20 cellular contexts compared by ENCODE assay signal in genomic region chr15:100705065-100705464, GRCh38.
"Had no signal": no experiment of that assay in that cellular context is flagged by ENCODE, and none has a peak within 500 bp of the region (broad histone marks: within the 10 kb centered on the region; RNA-seq: fewer than 3 reads in every experiment).

No MANE protein-coding gene starts in this region.

- H3K27me3 ChIP-seq: colonic mucosa, gastrocnemius medialis, neural progenitor cell, pancreas had no signal

- H3K4me3 Mint-ChIP-seq: activated CD8-positive, alpha-beta memory T cell treated with anti-CD3 and anti-CD28 coated beads, Interleukin-2, amount 10 ng/mL, durations not matched to agents 7 days and 5 days; activated naive CD4-positive, alpha-beta T cell treated with anti-CD3 and anti-CD28 coated beads, Interleukin-2, amount 50 U/mL, for 24 hours; activated T-cell treated with anti-CD3 and anti-CD28 coated beads, Interleukin-2, amount 50 U/mL, for 24 hours; immature natural killer cell; naive B cell; neural progenitor cell had no signal

- H3K4me1 ChIP-seq: adrenal gland, colonic mucosa, gastrocnemius medialis, heart left ventricle, neural progenitor cell, pancreas had no signal

- H3K4me1 Mint-ChIP-seq: activated naive CD4-positive, alpha-beta T cell treated with anti-CD3 and anti-CD28 coated beads, Interleukin-2, amount 50 U/mL, for 24 hours; naive B cell; neural progenitor cell had no signal

- DNase-seq: activated CD4-positive, alpha-beta T cell treated with anti-CD3 and anti-CD28 coated beads for 1 hour; activated CD4-positive, alpha-beta T cell treated with anti-CD3 and anti-CD28 coated beads, Interleukin-2, amount 50 U/mL, for 48 hours; activated CD8-positive, alpha-beta memory T cell treated with anti-CD3 and anti-CD28 coated beads, Interleukin-2, amount 10 ng/mL, durations not matched to agents 7 days and 5 days; activated T-cell treated with anti-CD3 and anti-CD28 coated beads, Interleukin-2, amount 50 U/mL, for 24 hours; caudate nucleus; colonic mucosa; effector CD4-positive, alpha-beta T cell; gastrocnemius medialis; heart left ventricle; immature natural killer cell; left cardiac atrium; naive B cell; pancreas; stimulated activated CD4-positive, alpha-beta T cell treated with anti-CD3 and anti-CD28 coated beads, Interleukin-1b, Interleukin-23, amount 100 ng/mL, for 48 hours had no signal

- H3K27ac ChIP-seq: adrenal gland, colonic mucosa, gastrocnemius medialis, heart left ventricle, neural progenitor cell, pancreas, thoracic aorta, VCaP had no signal

- H3K9ac ChIP-seq: neural progenitor cell had no signal

- H3K27ac Mint-ChIP-seq: activated CD8-positive, alpha-beta memory T cell treated with anti-CD3 and anti-CD28 coated beads, Interleukin-2, amount 10 ng/mL, durations not matched to agents 7 days and 5 days; activated naive CD4-positive, alpha-beta T cell treated with anti-CD3 and anti-CD28 coated beads, Interleukin-2, amount 50 U/mL, for 24 hours; activated T-cell treated with anti-CD3 and anti-CD28 coated beads, Interleukin-2, amount 50 U/mL, for 24 hours; immature natural killer cell; naive B cell; neural progenitor cell had no signal

- H3K4me3 ChIP-seq: adrenal gland, colonic mucosa, gastrocnemius medialis, heart left ventricle, lung, neural progenitor cell, pancreas, thoracic aorta had no signal

- H3K36me3 ChIP-seq: adrenal gland, colonic mucosa, gastrocnemius medialis, heart left ventricle, neural progenitor cell, pancreas, thoracic aorta had no signal

- H3K4me2 ChIP-seq: neural progenitor cell had no signal

- H3K9me3 Mint-ChIP-seq: activated naive CD4-positive, alpha-beta T cell treated with anti-CD3 and anti-CD28 coated beads, Interleukin-2, amount 50 U/mL, for 24 hours had no signal

- H3K36me3 Mint-ChIP-seq: activated naive CD4-positive, alpha-beta T cell treated with anti-CD3 and anti-CD28 coated beads, Interleukin-2, amount 50 U/mL, for 24 hours had no signal

- H3K9me3 ChIP-seq: adrenal gland, colonic mucosa, gastrocnemius medialis, heart left ventricle, pancreas, thoracic aorta had no signal

- H2AFZ ChIP-seq: neural progenitor cell had no signal

- ATAC-seq: activated CD8-positive, alpha-beta memory T cell treated with anti-CD3 and anti-CD28 coated beads, Interleukin-2, amount 10 ng/mL, durations not matched to agents 7 days and 5 days; gastrocnemius medialis; heart left ventricle; pancreas had no signal
